23 cellular contexts compared by ENCODE assay signal in the genomic region with DNA sequence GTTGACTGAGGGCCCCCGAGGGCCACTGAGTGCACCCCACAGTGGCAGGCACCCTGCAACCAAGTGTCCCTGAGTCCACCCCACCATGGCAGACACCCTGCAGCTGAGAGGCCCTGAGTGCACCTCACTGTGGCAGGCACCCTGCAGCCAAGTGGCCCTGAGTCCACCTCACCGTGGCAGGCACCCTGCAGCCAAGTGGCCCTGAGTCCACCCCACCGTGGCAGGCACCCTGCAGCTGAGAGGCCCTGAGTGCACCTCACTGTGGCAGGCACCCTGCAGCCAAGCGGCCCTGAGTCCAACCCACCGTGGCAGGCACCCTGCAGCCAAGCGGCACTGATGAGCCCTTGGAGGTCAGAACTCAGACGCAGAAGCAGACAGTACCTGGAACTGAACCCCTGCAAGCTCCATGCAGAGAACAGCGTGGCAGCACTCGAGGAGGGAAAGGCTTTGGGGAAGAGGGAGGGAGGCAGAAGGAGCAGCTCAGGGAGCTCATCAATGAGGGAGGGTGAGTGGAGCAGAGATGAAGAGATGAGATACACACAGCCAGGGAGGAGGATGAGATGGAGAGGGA.
"Had no signal": no experiment of that assay in that cellular context is flagged by ENCODE, and none has a peak within 500 bp of the region (broad histone marks: within the 10 kb centered on the region; RNA-seq: fewer than 3 reads in every experiment).

No MANE protein-coding gene starts in this region.

- H3K4me3 Mint-ChIP-seq: activated B cell treated with CpG ODN at 0.5 μM for 24 hours; activated CD4-positive, alpha-beta memory T cell treated with anti-CD3 and anti-CD28 coated beads for 36 hours; activated CD4-positive, alpha-beta T cell treated with anti-CD3 and anti-CD28 coated beads for 36 hours; activated CD8-positive, alpha-beta memory T cell treated with anti-CD3 and anti-CD28 coated beads, Interleukin-2, amount 10 ng/mL, durations not matched to agents 7 days and 5 days; activated naive CD4-positive, alpha-beta T cell treated with anti-CD3 and anti-CD28 coated beads, Interleukin-2, amount 50 U/mL, for 24 hours; activated T-helper 1 cell treated with anti-CD3 and anti-CD28 coated beads, Interleukin-12 subunit alpha, Interleukin-12 subunit beta, Interleukin-2, Interleukin-4 antibody, amounts not matched to agents 30 ng/mL and 10 ng/mL and 1 ng/mL, durations not matched to agents 14 hours and 24 hours and 36 hours; central memory CD8-positive, alpha-beta T cell; nephron progenitor cell; T-cell had no signal

- H3K4me3 ChIP-seq: colonic mucosa, dorsolateral prefrontal cortex, esophagus squamous epithelium, gastroesophageal sphincter, mucosa of descending colon, tibial artery had no signal

- H3K4me1 ChIP-seq: colonic mucosa, esophagus squamous epithelium, gastroesophageal sphincter, tibial artery had no signal

- H3K9me3 Mint-ChIP-seq: activated B cell treated with CpG ODN at 0.5 μM for 24 hours; activated CD4-positive, alpha-beta memory T cell treated with anti-CD3 and anti-CD28 coated beads for 36 hours; activated naive CD4-positive, alpha-beta T cell treated with anti-CD3 and anti-CD28 coated beads, Interleukin-2, amount 50 U/mL, for 24 hours; activated T-helper 1 cell treated with anti-CD3 and anti-CD28 coated beads, Interleukin-12 subunit alpha, Interleukin-12 subunit beta, Interleukin-2, Interleukin-4 antibody, amounts not matched to agents 30 ng/mL and 10 ng/mL and 1 ng/mL, durations not matched to agents 14 hours and 24 hours and 36 hours; central memory CD8-positive, alpha-beta T cell; nephron progenitor cell; T-cell had no signal

- H3K27me3 ChIP-seq: colonic mucosa, dorsolateral prefrontal cortex, esophagus squamous epithelium had no signal

- H3K27ac ChIP-seq: colonic mucosa, esophagus squamous epithelium, gastroesophageal sphincter, tibial artery had no signal

- H3K4me1 Mint-ChIP-seq: activated B cell treated with CpG ODN at 0.5 μM for 24 hours; activated CD4-positive, alpha-beta T cell treated with anti-CD3 and anti-CD28 coated beads for 36 hours; activated CD8-positive, alpha-beta memory T cell treated with anti-CD3 and anti-CD28 coated beads, Interleukin-2, amount 10 ng/mL, durations not matched to agents 7 days and 5 days; activated naive CD4-positive, alpha-beta T cell treated with anti-CD3 and anti-CD28 coated beads, Interleukin-2, amount 50 U/mL, for 24 hours; T-cell had no signal

- H3K9me3 ChIP-seq: colonic mucosa, esophagus squamous epithelium, gastroesophageal sphincter, mucosa of descending colon, tibial artery had no signal

- H3K36me3 ChIP-seq: colonic mucosa, esophagus squamous epithelium, gastroesophageal sphincter, tibial artery had no signal

- H3K36me3 Mint-ChIP-seq: activated CD4-positive, alpha-beta memory T cell treated with anti-CD3 and anti-CD28 coated beads for 36 hours; activated CD8-positive, alpha-beta memory T cell treated with anti-CD3 and anti-CD28 coated beads, Interleukin-2, amount 10 ng/mL, durations not matched to agents 7 days and 5 days; activated naive CD4-positive, alpha-beta T cell treated with anti-CD3 and anti-CD28 coated beads, Interleukin-2, amount 50 U/mL, for 24 hours; T-cell had no signal

- DNase-seq: activated CD4-positive, alpha-beta memory T cell treated with anti-CD3 and anti-CD28 coated beads for 36 hours; activated CD4-positive, alpha-beta T cell treated with anti-CD3 and anti-CD28 coated beads for 36 hours; activated CD8-positive, alpha-beta memory T cell treated with anti-CD3 and anti-CD28 coated beads, Interleukin-2, amount 10 ng/mL, durations not matched to agents 7 days and 5 days; activated gamma-delta T cell; colonic mucosa; esophagus squamous epithelium; hypothalamus; left cardiac atrium; mesenchymal stem cell; mucosa of descending colon; nephron progenitor cell; retina; stimulated activated CD4-positive, alpha-beta T cell treated with anti-CD3 and anti-CD28 coated beads, Interleukin-4, amount 100 ng/mL, for 24 hours; stimulated activated naive CD4-positive, alpha-beta T cell treated with Interleukin-2 at 50 U/mL for 16 hours; T-cell; tibial artery had no signal

- H3K27me3 Mint-ChIP-seq: activated B cell treated with CpG ODN at 0.5 μM for 24 hours; activated CD4-positive, alpha-beta memory T cell treated with anti-CD3 and anti-CD28 coated beads for 36 hours; activated CD8-positive, alpha-beta memory T cell treated with anti-CD3 and anti-CD28 coated beads, Interleukin-2, amount 10 ng/mL, durations not matched to agents 7 days and 5 days; central memory CD8-positive, alpha-beta T cell had no signal

- H3K27ac Mint-ChIP-seq: activated B cell treated with CpG ODN at 0.5 μM for 24 hours; activated CD4-positive, alpha-beta memory T cell treated with anti-CD3 and anti-CD28 coated beads for 36 hours; activated CD4-positive, alpha-beta T cell treated with anti-CD3 and anti-CD28 coated beads for 36 hours; activated CD8-positive, alpha-beta memory T cell treated with anti-CD3 and anti-CD28 coated beads, Interleukin-2, amount 10 ng/mL, durations not matched to agents 7 days and 5 days; activated naive CD4-positive, alpha-beta T cell treated with anti-CD3 and anti-CD28 coated beads, Interleukin-2, amount 50 U/mL, for 24 hours; activated T-helper 1 cell treated with anti-CD3 and anti-CD28 coated beads, Interleukin-12 subunit alpha, Interleukin-12 subunit beta, Interleukin-2, Interleukin-4 antibody, amounts not matched to agents 30 ng/mL and 10 ng/mL and 1 ng/mL, durations not matched to agents 14 hours and 24 hours and 36 hours; nephron progenitor cell; progenitor cell of endocrine pancreas; T-cell had no signal
